Comparison of ENCODE assay signal across 1 cellular context in the genomic region with DNA sequence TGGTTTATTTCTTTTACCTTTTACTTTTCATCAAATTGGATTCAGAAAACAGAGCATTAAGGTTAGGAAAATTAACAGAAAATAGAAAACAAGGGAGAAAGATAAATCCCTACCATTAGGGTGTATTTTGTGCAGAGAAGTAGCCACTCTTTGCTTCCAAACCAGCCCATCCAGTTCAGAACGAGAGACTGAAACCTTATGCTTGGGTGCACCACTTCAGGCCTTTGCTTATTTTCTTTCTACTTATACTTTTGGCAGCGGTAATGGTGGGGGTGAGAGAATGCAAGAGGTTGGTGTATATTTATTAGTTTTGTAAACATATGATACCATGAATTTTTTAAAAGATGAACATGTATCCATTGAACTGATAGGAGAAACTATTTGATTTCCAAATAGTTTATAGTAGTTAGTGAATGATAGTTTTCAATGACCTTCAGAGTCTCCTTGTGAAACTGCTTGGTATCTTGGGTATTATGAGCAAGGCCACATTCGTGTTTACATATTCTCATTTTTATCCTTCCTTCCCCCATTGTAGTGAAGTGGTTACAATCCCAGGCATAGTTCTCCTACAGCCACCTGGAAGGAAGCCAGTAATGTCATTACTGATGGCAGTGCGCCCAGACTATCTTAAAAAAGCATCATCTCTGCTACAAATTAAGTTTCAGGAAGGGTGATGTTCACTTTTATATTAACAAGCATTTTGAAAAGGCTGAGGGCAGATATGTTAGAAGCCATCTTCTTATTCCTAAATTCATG.
TF ChIP-seq lines count a peak whose summit lies in the region.

No MANE protein-coding gene starts in this region.

TF ChIP-seq in IMR-90, 13 proteins besides CTCF, POLR2A, EP300 and RAD21:
- TF ChIP-seq BHLHE40 (IDR thresholded peaks at IDR 0.05; ENCODE audit: low read depth, low read length) (no peak), RCOR1 (IDR thresholded peaks at IDR 0.05; ENCODE audit: insufficient replicate concordance, low read length) (peak; percentile 61), USF2 (IDR thresholded peaks at IDR 0.05; ENCODE audit: low read depth, low read length) (no peak), CHD1 (IDR thresholded peaks at IDR 0.05; ENCODE audit: low read depth, low read length) (no peak), RFX5 (IDR thresholded peaks at IDR 0.05; ENCODE audit: low read depth, low read length) (no peak), ELK1 (IDR thresholded peaks at IDR 0.05; ENCODE audit: borderline replicate concordance, low read depth, low read length) (no peak), SMC3 (IDR thresholded peaks at IDR 0.05; ENCODE audit: low read depth, low read length) (no peak), MXI1 (IDR thresholded peaks at IDR 0.05; ENCODE audit: borderline replicate concordance, low read depth, low read length) (no peak), MAZ (IDR thresholded peaks at IDR 0.05; ENCODE audit: borderline replicate concordance, low read depth, low read length) (no peak), MAFK (IDR thresholded peaks at IDR 0.05; ENCODE audit: low read depth, low read length) (no peak), NFE2L2 (IDR thresholded peaks at IDR 0.05; ENCODE audit: low read depth, low read length) (0 out of 2 replicates have a peak, but pooled peaks have one; percentile 7), CEBPB (IDR thresholded peaks at IDR 0.05; ENCODE audit: low read depth, low read length) (peak; percentile 72), FOS (IDR thresholded peaks at IDR 0.05; ENCODE audit: low read depth, low read length) (no peak)
TF ChIP-seq in IMR-90: peak in this region for 3.
